Comparison of ENCODE assay signal across 15 cellular contexts in the genomic region with DNA sequence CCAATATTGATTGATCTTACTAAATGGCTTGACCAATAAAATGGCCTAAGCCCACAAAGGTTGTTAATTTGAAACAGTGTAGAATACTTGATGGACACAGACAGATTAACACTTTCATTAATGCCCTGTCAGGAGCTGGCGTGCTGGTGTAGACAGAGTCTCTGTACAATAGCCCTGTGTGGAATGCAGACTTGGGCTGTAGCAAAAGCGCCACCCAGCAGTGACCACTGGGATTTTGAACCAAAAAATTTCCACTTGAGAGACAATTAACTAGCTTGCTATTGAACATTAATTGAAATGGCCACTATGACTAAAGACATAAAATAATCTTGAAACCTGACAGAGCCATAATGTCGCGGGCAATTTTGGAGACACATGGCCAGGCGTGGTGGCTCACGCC. TPM values are rescaled to one million over a fixed set of nuclear protein-coding genes. Genes with fewer than 3 reads are reported as not detected.
A peak's percentile ranks its signal among the peaks of the same experiment; 100 is the strongest.
DNase-seq lines count a peak whose midpoint lies in the region; ATAC-seq, FAIRE-seq and TF ChIP-seq lines count a peak whose summit lies in the region.
"Had no signal": no experiment of that assay in that cellular context is flagged by ENCODE, and none has a peak within 500 bp of the region (broad histone marks: within the 10 kb centered on the region; RNA-seq: fewer than 3 reads in every experiment).

No MANE protein-coding gene starts in this region.

- H3K9ac ChIP-seq in GM12878 (ENCODE audit: control insufficient read depth, insufficient read depth, low read length): no peak overlapping the region

- TF ChIP-seq CTCF in BJ (IDR thresholded peaks at IDR 0.05; ENCODE audit: insufficient read depth, low read depth, low read length): peak; percentile 26
- TF ChIP-seq CTCF in GM12878 (IDR thresholded peaks at IDR 0.05 in 2 of 3, conservative IDR thresholded peaks at IDR 0.05 in 1 of 3; ENCODE audit: control insufficient read depth in 2 of 3, extremely low read depth in 1 of 3, insufficient read depth in 1 of 3, low read depth in 3 of 3, low read length in 3 of 3): peak in 2 of 3 experiments; percentile 9 to 40; a peak in 2 of 6 replicates
- TF ChIP-seq CTCF in kidney epithelial cell (IDR thresholded peaks at IDR 0.05; ENCODE audit: insufficient read depth, low read length, poor library complexity, severe bottlenecking): peak; percentile 21

- H3K4me3 ChIP-seq in BJ (ENCODE audit: low read depth, low read length): no peak overlapping the region
- no peak overlapping the region for H3K4me3 ChIP-seq in GM12878
- H3K4me3 ChIP-seq in kidney epithelial cell (ENCODE audit: low read depth, low read length): no peak overlapping the region
- H3K4me3 ChIP-seq: tibial artery had no signal

- WGBS in GM12878 (ENCODE audit: insufficient coverage, insufficient replicate concordance, low lambda C conversion rate, missing lambda C conversion rate): 59% methylated on average over 6 of the region's 6 CpGs

- H3K79me2 ChIP-seq in GM12878 (ENCODE audit: control insufficient read depth, insufficient read depth, low read length): no peaks in the 10 kb centered on the region

- peak; percentile 41; the same call in 1 of the 2 replicates for TF ChIP-seq RAD21 in GM12878 (IDR thresholded peaks at IDR 0.05; ENCODE audit: insufficient read depth, low read depth, low read length)

- no peaks in the 10 kb centered on the region for H3K9me3 ChIP-seq in GM12878 (replicated peaks; ENCODE audit: control insufficient read depth, insufficient read depth, low read length)
- H3K9me3 ChIP-seq: tibial artery had no signal

- no peak for TF ChIP-seq POLR2A in GM12878 (IDR thresholded peaks at IDR 0.05; ENCODE audit: low read depth, low read length)

- no TSS peak for BruUV-seq in GM12878 (replicated peaks; lab: Mats Ljungman, UMichigan)

- H3K36me3 ChIP-seq in BJ (ENCODE audit: control insufficient read depth, insufficient read depth, low read length) (no peaks in the 10 kb centered on the region), GM12878 (ENCODE audit: control insufficient read depth in 2 of 2, insufficient read depth in 2 of 2, low read length in 1 of 2) (no peaks in the 10 kb centered on the region), kidney epithelial cell (ENCODE audit: control insufficient read depth, insufficient read depth, low read length) (no peaks in the 10 kb centered on the region)
- H3K36me3 ChIP-seq: tibial artery had no signal

- DNase-seq in BJ (ENCODE audit: low read depth) (no peak), LHCN-M2 (ENCODE audit: low read depth) (peak; percentile 55), GM12878 (ENCODE audit: low read depth, low spot score) (no peak), kidney epithelial cell (ENCODE audit: low read depth) (no peak)
- DNase-seq in stimulated activated CD4-positive, alpha-beta T cell treated with anti-CD3 and anti-CD28 coated beads, Interleukin-1b, Interleukin-23, amount 100 ng/mL, for 48 hours: no peak
- DNase-seq in activated CD4-positive, alpha-beta T cell treated with anti-CD3 and anti-CD28 coated beads for 48 hours: no peak
- DNase-seq: activated B cell treated with CpG ODN at 0.5 μM for 24 hours, NCI-H2029, tibial artery had no signal

- H2AFZ ChIP-seq in GM12878 (ENCODE audit: control insufficient read depth, low read depth, low read length): no peak overlapping the region

- RAD21 ChIA-PET in GM12878 (lab: Charles Lee; ENCODE audit: unreplicated experiment): interaction anchor here (0.6 to 2.5 kb wide), 10 partner anchors 50 to 285 kb away, joined by 3 to 16 read pairs (median 5); a partner anchor contains a TSS

- FAIRE-seq in GM12878 (lab: Jason Lieb, UNC): no peak

- H3K27ac ChIP-seq in GM12878 (ENCODE audit: control insufficient read depth, insufficient read depth): no peak overlapping the region
- H3K27ac ChIP-seq: tibial artery had no signal

- no peak for ATAC-seq in GM12878
- no peak for ATAC-seq in esophagus mucosa
- no peak for ATAC-seq in GM19023 (IDR thresholded peaks at IDR 0.05; ENCODE audit: unreplicated experiment)
- ATAC-seq: Right ventricle myocardium inferior had no signal

- TF ChIP-seq EP300 in GM12878 (IDR thresholded peaks at IDR 0.05; ENCODE audit: borderline replicate concordance in 1 of 2, control insufficient read depth in 1 of 2, low read depth in 2 of 2, low read length in 2 of 2): no peak

- in situ Hi-C loops in GM12878 (cut with MboI): no loop called here

- CTCF ChIA-PET in BJ (lab: Yijun Ruan, JAX): interaction anchor here (1.2 to 5.3 kb wide), 8 partner anchors 7 to 78 kb away, joined by 3 to 50 read pairs (median 8); no protein-coding TSS in a partner anchor
- CTCF ChIA-PET in GM12878 (lab: Yijun Ruan, JAX): interaction anchor here (0.6 to 16.8 kb wide), 18 partner anchors 10 to 252 kb away, joined by 3 to 308 read pairs (median 5); a partner anchor contains a TSS

- H3K4me2 ChIP-seq in GM12878 (ENCODE audit: control insufficient read depth, insufficient read depth): no peak overlapping the region

- SMC1A ChIA-PET in GM12878 (lab: Charles Lee; ENCODE audit: uncharacterized antibody, unreplicated experiment): interaction anchor here (0.6 to 3.0 kb wide), 12 partner anchors 37 to 239 kb away, joined by 3 to 16 read pairs (median 4); a partner anchor contains a TSS

- no peaks in the 10 kb centered on the region for H3K4me1 ChIP-seq in GM12878 (ENCODE audit: control insufficient read depth, insufficient read depth, low read length)
- H3K4me1 ChIP-seq: tibial artery had no signal

- POLR2A ChIA-PET in BJ (lab: Charles Lee) (interaction anchor here (0.5 kb wide), 1 partner anchor 136 kb away, joined by 13 read pairs; no protein-coding TSS in a partner anchor), GM12878 (lab: Charles Lee) (interaction anchor here (0.6 kb wide), 1 partner anchor 117 kb away, joined by 6 read pairs; no protein-coding TSS in a partner anchor)

- H4K20me1 ChIP-seq in GM12878 (ENCODE audit: control insufficient read depth, insufficient read depth): no peaks in the 10 kb centered on the region

- intact Hi-C loops in GM12878 (cut with micrococcal nuclease; ENCODE audit: unreplicated experiment): no loop called here

- H3K27me3 ChIP-seq in BJ (ENCODE audit: control insufficient read depth, insufficient read depth, low read length) (no peaks in the 10 kb centered on the region), GM12878 (replicated peaks in 1 of 2; ENCODE audit: control insufficient read depth in 2 of 2, insufficient read depth in 2 of 2, low read length in 1 of 2) (peaks cover 0 to 5% of the 10 kb centered on the region in 2 experiments; a peak in 1 of 4 replicates), kidney epithelial cell (ENCODE audit: control insufficient read depth, insufficient read depth, low read length) (peaks cover 3% of the 10 kb centered on the region)

RNA-seq across cellular contexts. Expression of a gene that starts 19.7 kb away (rescaled TPM):
- polyA plus RNA-seq in BJ (2011; rRNA removed) (0.01 TPM in 1 of 2 replicates, not detected in the other), GM12878 (2011; rRNA removed) (not detected in 2 replicates), GM12878 (2014; fragmentation: Illumina TruSeq; extraction: Trizol) (not detected in 2 replicates), GM12878 (2014; fragmentation: Nextera tagmentation; extraction: Ambion mirVana) (not detected), GM12878 (2014; rRNA removed) (not detected in 2 replicates), GM12878 (2016; fragmentation: Nextera tagmentation; extraction: Ambion mirVana) (not detected)
- not detected in 2 replicates for polyA minus RNA-seq in BJ (2011; rRNA and poly(A)+ RNA removed)
- total RNA-seq in LHCN-M2 (2014; rRNA removed) (not detected in 2 replicates), GM12878 (2014; rRNA removed) (not detected in 2 replicates), GM12878 (2014; rRNA removed; fragmentation: Illumina TruSeq; extraction: Trizol) (not detected in 2 replicates), GM12878 (2021) (not detected in 2 replicates), kidney epithelial cell (0.07 TPM in 1 of 2 replicates, not detected in the other), esophagus mucosa (3.5 TPM)
- polyA plus RNA-seq in LHCN-M2 (2012): not detected
- not detected in 2 replicates for total RNA-seq in GM12878 (2013; cell fraction: nucleolus; rRNA removed)
- polyA plus RNA-seq in GM12878 (2011; ENCODE audit: low read depth): not detected
- polyA plus RNA-seq in GM12878 (2011; cell fraction: cytosol; rRNA removed): not detected in 2 replicates
- not detected in 2 replicates for polyA plus RNA-seq in GM12878 (2011; cell fraction: nucleus; rRNA removed)
- not detected in 2 replicates for polyA plus RNA-seq in GM12878 (2012)
- polyA minus RNA-seq in GM12878 (2011; rRNA and poly(A)+ RNA removed): not detected in 2 replicates
- polyA minus RNA-seq in GM12878 (2011; cell fraction: cytosol; rRNA and poly(A)+ RNA removed): not detected in 2 replicates
- not detected in 2 replicates for polyA minus RNA-seq in GM12878 (2011; cell fraction: nucleus; rRNA and poly(A)+ RNA removed)
- total RNA-seq: activated B cell treated with CpG ODN at 0.5 μM for 24 hours; activated T-helper 2 cell treated with anti-CD3 and anti-CD28 coated beads, Interferon-gamma antibody, Interleukin-2, Interleukin-4, amounts not matched to agents 10 μg/mL and 5 μg/mL and 100 μg/mL, durations not matched to agents 14 hours and 24 hours and 36 hours; mesenteric fat pad; renal cortical epithelial cell had no signal

RNA-seq across cellular contexts. Expression of a gene that starts 50.7 kb away (rescaled TPM):
- polyA plus RNA-seq in BJ (2011; rRNA removed): 19.4 and 26.8 TPM in 2 replicates
- polyA minus RNA-seq in BJ (2011; rRNA and poly(A)+ RNA removed): 15.0 and 23.9 TPM in 2 replicates
- 35.7 and 36.5 TPM in 2 replicates for total RNA-seq in LHCN-M2 (2014; rRNA removed)
- 25.6 TPM for polyA plus RNA-seq in LHCN-M2 (2012)
- total RNA-seq in GM12878 (2013; cell fraction: nucleolus; rRNA removed): 68.0 and 71.2 TPM in 2 replicates
- total RNA-seq in GM12878 (2014; rRNA removed): 19.8 and 21.6 TPM in 2 replicates
- 19.0 and 21.2 TPM in 2 replicates for total RNA-seq in GM12878 (2014; rRNA removed; fragmentation: Illumina TruSeq; extraction: Trizol)
- 29.7 and 31.1 TPM in 2 replicates for total RNA-seq in GM12878 (2021)
- 16.1 TPM for polyA plus RNA-seq in GM12878 (2011; ENCODE audit: low read depth)
- polyA plus RNA-seq in GM12878 (2011; rRNA removed): 26.3 and 36.2 TPM in 2 replicates
- polyA plus RNA-seq in GM12878 (2011; cell fraction: cytosol; rRNA removed): 32.1 and 42.7 TPM in 2 replicates
- 110 and 114 TPM in 2 replicates for polyA plus RNA-seq in GM12878 (2011; cell fraction: nucleus; rRNA removed)
- polyA plus RNA-seq in GM12878 (2012): 31.1 and 34.2 TPM in 2 replicates
- polyA plus RNA-seq in GM12878 (2014; fragmentation: Illumina TruSeq; extraction: Trizol): 22.0 and 29.3 TPM in 2 replicates
- 1 to 10 TPM; 2.0 to 4.2 TPM for polyA plus RNA-seq in GM12878 (2014; fragmentation: Nextera tagmentation; extraction: Ambion mirVana)
- 32.6 and 32.8 TPM in 2 replicates for polyA plus RNA-seq in GM12878 (2014; rRNA removed)
- polyA plus RNA-seq in GM12878 (2016; fragmentation: Nextera tagmentation; extraction: Ambion mirVana): 10 to 100 TPM; 27.1 to 30.8 TPM
- 20.8 and 41.9 TPM in 2 replicates for polyA minus RNA-seq in GM12878 (2011; rRNA and poly(A)+ RNA removed)
- polyA minus RNA-seq in GM12878 (2011; cell fraction: cytosol; rRNA and poly(A)+ RNA removed): 15.7 and 16.4 TPM in 2 replicates
- 36.3 and 58.3 TPM in 2 replicates for polyA minus RNA-seq in GM12878 (2011; cell fraction: nucleus; rRNA and poly(A)+ RNA removed)
- total RNA-seq in kidney epithelial cell: 19.2 and 20.1 TPM in 2 replicates
- 15.4 TPM for total RNA-seq in esophagus mucosa

RNA-seq across cellular contexts. Expression of a gene that starts 50.9 kb away (rescaled TPM):
- polyA plus RNA-seq in BJ (2011; rRNA removed): 204 and 264 TPM in 2 replicates
- polyA minus RNA-seq in BJ (2011; rRNA and poly(A)+ RNA removed): 106 and 150 TPM in 2 replicates
- 54.2 and 58.2 TPM in 2 replicates for total RNA-seq in LHCN-M2 (2014; rRNA removed)
- polyA plus RNA-seq in LHCN-M2 (2012): 413 TPM
- total RNA-seq in GM12878 (2013; cell fraction: nucleolus; rRNA removed): 9.7 and 10.7 TPM in 2 replicates
- 42.3 and 46.4 TPM in 2 replicates for total RNA-seq in GM12878 (2014; rRNA removed)
- total RNA-seq in GM12878 (2014; rRNA removed; fragmentation: Illumina TruSeq; extraction: Trizol): 28.7 and 31.3 TPM in 2 replicates
- 173 and 193 TPM in 2 replicates for total RNA-seq in GM12878 (2021)
- 235 TPM for polyA plus RNA-seq in GM12878 (2011; ENCODE audit: low read depth)
- polyA plus RNA-seq in GM12878 (2011; rRNA removed): 78.6 and 93.1 TPM in 2 replicates
- polyA plus RNA-seq in GM12878 (2011; cell fraction: cytosol; rRNA removed): 283 and 305 TPM in 2 replicates
- 87.0 and 88.2 TPM in 2 replicates for polyA plus RNA-seq in GM12878 (2011; cell fraction: nucleus; rRNA removed)
- polyA plus RNA-seq in GM12878 (2012): 213 and 226 TPM in 2 replicates
- 197 and 224 TPM in 2 replicates for polyA plus RNA-seq in GM12878 (2014; fragmentation: Illumina TruSeq; extraction: Trizol)
- 100 to 1,000 TPM in 1 of 2 experiments, 10 to 100 TPM in 1; 95.5 to 113 TPM for polyA plus RNA-seq in GM12878 (2014; fragmentation: Nextera tagmentation; extraction: Ambion mirVana)
- polyA plus RNA-seq in GM12878 (2014; rRNA removed): 156 and 166 TPM in 2 replicates
- 100 to 1,000 TPM; 298 to 306 TPM for polyA plus RNA-seq in GM12878 (2016; fragmentation: Nextera tagmentation; extraction: Ambion mirVana)
- 135 and 137 TPM in 2 replicates for polyA minus RNA-seq in GM12878 (2011; rRNA and poly(A)+ RNA removed)
- polyA minus RNA-seq in GM12878 (2011; cell fraction: cytosol; rRNA and poly(A)+ RNA removed): 39.2 and 50.7 TPM in 2 replicates
- polyA minus RNA-seq in GM12878 (2011; cell fraction: nucleus; rRNA and poly(A)+ RNA removed): 21.5 and 28.7 TPM in 2 replicates
- total RNA-seq in kidney epithelial cell: 45.5 and 51.6 TPM in 2 replicates
- 108 TPM for total RNA-seq in esophagus mucosa

RNA-seq across cellular contexts. Expression of a gene that starts 53.0 kb away (rescaled TPM):
- polyA plus RNA-seq in BJ (2011; rRNA removed): 1.9 TPM in 2 replicates
- 0.62 and 1.0 TPM in 2 replicates for polyA minus RNA-seq in BJ (2011; rRNA and poly(A)+ RNA removed)
- 0.32 and 0.46 TPM in 2 replicates for total RNA-seq in LHCN-M2 (2014; rRNA removed)
- 0.38 TPM for polyA plus RNA-seq in LHCN-M2 (2012)
- total RNA-seq in GM12878 (2013; cell fraction: nucleolus; rRNA removed): 7.1 and 7.6 TPM in 2 replicates
- 1.9 and 2.3 TPM in 2 replicates for total RNA-seq in GM12878 (2014; rRNA removed)
- total RNA-seq in GM12878 (2014; rRNA removed; fragmentation: Illumina TruSeq; extraction: Trizol): 1.2 and 1.6 TPM in 2 replicates
- total RNA-seq in GM12878 (2021): 3.9 and 7.0 TPM in 2 replicates
- polyA plus RNA-seq in GM12878 (2011; ENCODE audit: low read depth): 2.1 TPM
- polyA plus RNA-seq in GM12878 (2011; rRNA removed): 1.6 and 1.9 TPM in 2 replicates
- 0.94 and 2.1 TPM in 2 replicates for polyA plus RNA-seq in GM12878 (2011; cell fraction: cytosol; rRNA removed)
- polyA plus RNA-seq in GM12878 (2011; cell fraction: nucleus; rRNA removed): 30.2 and 30.7 TPM in 2 replicates
- polyA plus RNA-seq in GM12878 (2012): 2.3 and 3.0 TPM in 2 replicates
- 2.0 and 2.6 TPM in 2 replicates for polyA plus RNA-seq in GM12878 (2014; fragmentation: Illumina TruSeq; extraction: Trizol)
- polyA plus RNA-seq in GM12878 (2014; fragmentation: Nextera tagmentation; extraction: Ambion mirVana): under 1 TPM; 0.22 to 0.42 TPM
- polyA plus RNA-seq in GM12878 (2014; rRNA removed): 6.3 and 7.9 TPM in 2 replicates
- 1 to 10 TPM; 1.5 to 1.7 TPM for polyA plus RNA-seq in GM12878 (2016; fragmentation: Nextera tagmentation; extraction: Ambion mirVana)
- polyA minus RNA-seq in GM12878 (2011; rRNA and poly(A)+ RNA removed): 1.4 TPM in 2 replicates
- not detected in 2 replicates for polyA minus RNA-seq in GM12878 (2011; cell fraction: cytosol; rRNA and poly(A)+ RNA removed)
- 5.8 and 10.7 TPM in 2 replicates for polyA minus RNA-seq in GM12878 (2011; cell fraction: nucleus; rRNA and poly(A)+ RNA removed)
- 0.29 and 0.62 TPM in 2 replicates for total RNA-seq in kidney epithelial cell
- total RNA-seq in esophagus mucosa: 0.44 TPM

RNA-seq across cellular contexts. Expression of a gene that starts 56.2 kb away (rescaled TPM):
- polyA plus RNA-seq in BJ (2011; rRNA removed) (not detected in 2 replicates), GM12878 (2011; rRNA removed) (not detected in 2 replicates), GM12878 (2014; fragmentation: Illumina TruSeq; extraction: Trizol) (0.01 TPM in 1 of 2 replicates, not detected in the other), GM12878 (2014; fragmentation: Nextera tagmentation; extraction: Ambion mirVana) (not detected), GM12878 (2014; rRNA removed) (not detected in 2 replicates), GM12878 (2016; fragmentation: Nextera tagmentation; extraction: Ambion mirVana) (not detected)
- polyA minus RNA-seq in BJ (2011; rRNA and poly(A)+ RNA removed): not detected in 2 replicates
- total RNA-seq in LHCN-M2 (2014; rRNA removed) (0.17 and 0.58 TPM in 2 replicates), GM12878 (2014; rRNA removed) (not detected in 2 replicates), GM12878 (2014; rRNA removed; fragmentation: Illumina TruSeq; extraction: Trizol) (not detected in 2 replicates), GM12878 (2021) (not detected in 2 replicates), kidney epithelial cell (0.29 TPM in 1 of 2 replicates, not detected in the other), esophagus mucosa (121 TPM)
- 0.04 TPM for polyA plus RNA-seq in LHCN-M2 (2012)
- total RNA-seq in GM12878 (2013; cell fraction: nucleolus; rRNA removed): not detected in 2 replicates
- not detected for polyA plus RNA-seq in GM12878 (2011; ENCODE audit: low read depth)
- 0.07 TPM in 1 of 2 replicates, not detected in the other for polyA plus RNA-seq in GM12878 (2011; cell fraction: cytosol; rRNA removed)
- 0.06 TPM in 1 of 2 replicates, not detected in the other for polyA plus RNA-seq in GM12878 (2011; cell fraction: nucleus; rRNA removed)
- polyA plus RNA-seq in GM12878 (2012): 0.04 TPM in 1 of 2 replicates, not detected in the other
- 0.15 TPM in 1 of 2 replicates, not detected in the other for polyA minus RNA-seq in GM12878 (2011; rRNA and poly(A)+ RNA removed)
- polyA minus RNA-seq in GM12878 (2011; cell fraction: cytosol; rRNA and poly(A)+ RNA removed): not detected in 2 replicates
- not detected in 2 replicates for polyA minus RNA-seq in GM12878 (2011; cell fraction: nucleus; rRNA and poly(A)+ RNA removed)
- total RNA-seq: activated B cell treated with CpG ODN at 0.5 μM for 24 hours; activated T-helper 2 cell treated with anti-CD3 and anti-CD28 coated beads, Interferon-gamma antibody, Interleukin-2, Interleukin-4, amounts not matched to agents 10 μg/mL and 5 μg/mL and 100 μg/mL, durations not matched to agents 14 hours and 24 hours and 36 hours had no signal
